ENCODE assay signal across 9 cellular contexts in the genomic region with DNA sequence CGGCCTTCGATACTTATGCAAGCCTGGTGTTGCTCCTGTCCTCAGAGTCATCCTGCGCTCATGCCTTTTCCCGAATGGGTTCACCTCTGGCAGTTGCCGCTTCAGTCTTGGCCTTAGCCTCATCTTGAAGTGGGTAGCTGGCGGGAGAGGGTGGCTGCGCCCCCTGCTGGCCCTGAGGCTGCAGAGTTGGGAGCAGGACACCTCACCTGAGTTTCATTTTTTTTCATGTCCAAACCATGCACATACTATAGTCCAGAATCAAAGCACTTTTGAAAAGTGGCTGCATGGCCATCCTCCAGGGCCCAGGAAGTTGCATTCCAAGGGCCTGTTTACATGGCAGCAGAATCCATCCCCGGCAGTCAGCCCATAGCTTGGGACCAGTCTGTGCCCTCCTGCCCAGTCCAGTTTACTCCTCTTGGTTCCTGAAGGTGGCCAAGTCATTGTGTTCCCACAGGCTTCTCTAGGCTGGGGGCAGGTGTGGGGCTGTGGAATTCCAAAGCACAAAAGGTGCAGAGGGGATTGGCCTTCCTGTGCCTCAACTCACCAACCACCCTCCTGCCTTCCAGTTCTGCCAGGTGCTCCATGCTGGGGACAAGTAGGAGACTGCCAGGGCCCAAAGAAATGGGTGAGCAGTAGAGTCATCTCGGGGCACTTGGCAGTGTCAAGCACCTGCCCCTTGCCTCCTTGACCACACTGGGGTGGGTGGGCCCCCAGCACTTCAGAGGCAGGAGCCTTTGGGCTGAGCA. TPM values are rescaled to one million over a fixed set of nuclear protein-coding genes. Genes with fewer than 3 reads are reported as not detected.
DNase-seq lines count a peak whose midpoint lies in the region; ATAC-seq and TF ChIP-seq lines count a peak whose summit lies in the region.
"Had no signal": no experiment of that assay in that cellular context is flagged by ENCODE, and none has a peak within 500 bp of the region (broad histone marks: within the 10 kb centered on the region; RNA-seq: fewer than 3 reads in every experiment).

No MANE protein-coding gene starts in this region.

- CTCF ChIA-PET in CD8-positive, alpha-beta T cell (lab: Charles Lee), result interaction anchor here (0.6 to 8.3 kb wide), 22 partner anchors 9 to 252 kb away, joined by 3 to 130 read pairs (median 6); no protein-coding TSS in a partner anchor
- CTCF ChIA-PET in activated CD4-positive, alpha-beta T cell treated with anti-CD3 and anti-CD28 coated beads, Interleukin-2, amount 10 ng/mL, durations not matched to agents 7 days and 5 days (lab: Charles Lee), result interaction anchor here (0.6 to 5.1 kb wide), 19 partner anchors 8 to 254 kb away, joined by 3 to 50 read pairs (median 4); no protein-coding TSS in a partner anchor

- no peak overlapping the region for H3K27ac ChIP-seq in CD8-positive, alpha-beta T cell (ENCODE audit: low read depth, low read length)
- no peak overlapping the region for H3K27ac ChIP-seq in coronary artery

- intact Hi-C loops in CD8-positive, alpha-beta T cell (cut with DNase I, micrococcal nuclease), result loop anchor here (1.0 to 2.0 kb wide), 4 partner anchors 61 to 253 kb away; no protein-coding TSS in a partner anchor
- intact Hi-C loops in lower leg skin (cut with DNase I; ENCODE audit: low total_unique reads), result loop anchor here (5.0 kb wide), 1 partner anchor 61 kb away; no protein-coding TSS in a partner anchor

- no peaks in the 10 kb centered on the region for H3K4me1 ChIP-seq in CD8-positive, alpha-beta T cell (ENCODE audit: insufficient read depth, low read length)

- peak; percentile 50 to 83 (median 73) for DNase-seq in CD8-positive, alpha-beta T cell
- DNase-seq in NCI-H510A treated with DMSO at 0.1 percent for 48 hours (lab: John Stamatoyannopoulos, UW) (peak; percentile 45), coronary artery (ENCODE audit: low spot score) (peak; percentile 83), lower leg skin (ENCODE audit: low spot score in 2 of 2) (peak; percentile 76 to 94)
- peak; percentile 78 for DNase-seq in activated CD4-positive, alpha-beta T cell treated with anti-CD3 and anti-CD28 coated beads, Interleukin-2, amount 10 ng/mL, durations not matched to agents 7 days and 5 days
- peak; percentile 42 to 54 (median 44) for DNase-seq in stimulated activated CD4-positive, alpha-beta T cell treated with anti-CD3 and anti-CD28 coated beads, TNF-alpha, amount 100 ng/mL, for 4 hours (ENCODE audit: low read depth in 3 of 3)

- ATAC-seq in CD8-positive, alpha-beta T cell, result peak; percentile 86
- ATAC-seq in HG02759 (IDR thresholded peaks at IDR 0.05; ENCODE audit: unreplicated experiment) (peak; percentile 54), HG02884 (IDR thresholded peaks at IDR 0.05; ENCODE audit: unreplicated experiment) (no peak)

- POLR2A ChIA-PET in CD8-positive, alpha-beta T cell (lab: Charles Lee), result interaction anchor here (0.7 to 1.9 kb wide), 2 partner anchors 38 to 61 kb away, joined by 3 to 5 read pairs; no protein-coding TSS in a partner anchor
- POLR2A ChIA-PET in activated CD4-positive, alpha-beta T cell treated with anti-CD3 and anti-CD28 coated beads, Interleukin-2, amount 10 ng/mL, durations not matched to agents 7 days and 5 days (lab: Charles Lee), result interaction anchor here (1.0 kb wide), 1 partner anchor 61 kb away, joined by 3 read pairs; no protein-coding TSS in a partner anchor

- peak; percentile 92 for TF ChIP-seq CTCF in CD8-positive, alpha-beta T cell (IDR thresholded peaks at IDR 0.05)
- peak; percentile 74 for TF ChIP-seq CTCF in coronary artery (IDR thresholded peaks at IDR 0.05)
- TF ChIP-seq CTCF in lower leg skin (IDR thresholded peaks at IDR 0.05), result peak in 1 of 3 donors; percentile 86

- H3K9me3 Mint-ChIP-seq in CD8-positive, alpha-beta T cell, result no peaks in the 10 kb centered on the region
- H3K9me3 Mint-ChIP-seq in activated CD4-positive, alpha-beta T cell treated with anti-CD3 and anti-CD28 coated beads, Interleukin-2, amount 10 ng/mL, durations not matched to agents 7 days and 5 days, result no peaks in the 10 kb centered on the region
- H3K9me3 Mint-ChIP-seq: IgD-negative memory B cell had no signal

- no peak for TF ChIP-seq POLR2A in lower leg skin (IDR thresholded peaks at IDR 0.05)

- H3K4me3 Mint-ChIP-seq in CD8-positive, alpha-beta T cell, result no peak overlapping the region
- no peak overlapping the region for H3K4me3 Mint-ChIP-seq in activated CD4-positive, alpha-beta T cell treated with anti-CD3 and anti-CD28 coated beads, Interleukin-2, amount 10 ng/mL, durations not matched to agents 7 days and 5 days
- H3K4me3 Mint-ChIP-seq: IgD-negative memory B cell had no signal

- H3K4me3 ChIP-seq in CD8-positive, alpha-beta T cell (ENCODE audit: low read depth, low read length), result no peak overlapping the region
- H3K4me3 ChIP-seq in coronary artery (no peak overlapping the region), lower leg skin (ENCODE audit: low read depth, poor library complexity, severe bottlenecking) (no peak overlapping the region)

- H3K4me1 Mint-ChIP-seq in CD8-positive, alpha-beta T cell (ENCODE audit: low read depth), result peaks cover 4% of the 10 kb centered on the region
- H3K4me1 Mint-ChIP-seq in activated CD4-positive, alpha-beta T cell treated with anti-CD3 and anti-CD28 coated beads, Interleukin-2, amount 10 ng/mL, durations not matched to agents 7 days and 5 days, result peaks cover 9% of the 10 kb centered on the region

- whole genome bisulfite sequencing in lower leg skin, 2 donors, result 27 to 38% methylated on average over 9 of the region's 9 CpGs

- H3K27ac Mint-ChIP-seq in CD8-positive, alpha-beta T cell, result peak overlapping the region; percentile 53
- no peak overlapping the region for H3K27ac Mint-ChIP-seq in activated CD4-positive, alpha-beta T cell treated with anti-CD3 and anti-CD28 coated beads, Interleukin-2, amount 10 ng/mL, durations not matched to agents 7 days and 5 days

- H3K36me3 ChIP-seq in CD8-positive, alpha-beta T cell (ENCODE audit: insufficient read depth, low read length), result peaks cover 26% of the 10 kb centered on the region

- peaks cover 38% of the 10 kb centered on the region for H3K36me3 Mint-ChIP-seq in CD8-positive, alpha-beta T cell
- H3K36me3 Mint-ChIP-seq in activated CD4-positive, alpha-beta T cell treated with anti-CD3 and anti-CD28 coated beads, Interleukin-2, amount 10 ng/mL, durations not matched to agents 7 days and 5 days (ENCODE audit: low read depth), result peaks cover 19% of the 10 kb centered on the region

- H3K9me3 ChIP-seq in CD8-positive, alpha-beta T cell (ENCODE audit: low read length), result no peaks in the 10 kb centered on the region

- no peaks in the 10 kb centered on the region for H3K27me3 Mint-ChIP-seq in CD8-positive, alpha-beta T cell (ENCODE audit: low read depth)
- no peaks in the 10 kb centered on the region for H3K27me3 Mint-ChIP-seq in activated CD4-positive, alpha-beta T cell treated with anti-CD3 and anti-CD28 coated beads, Interleukin-2, amount 10 ng/mL, durations not matched to agents 7 days and 5 days
- H3K27me3 Mint-ChIP-seq: IgD-negative memory B cell had no signal

- no peaks in the 10 kb centered on the region for H3K27me3 ChIP-seq in CD8-positive, alpha-beta T cell (ENCODE audit: insufficient read depth, low read length)

RNA-seq across cellular contexts. Expression of a gene that starts 44.0 kb away (rescaled TPM):
- total RNA-seq in CD8-positive, alpha-beta T cell, result 100 to 1,000 TPM; 105 to 114 TPM
- total RNA-seq in activated CD4-positive, alpha-beta T cell treated with anti-CD3 and anti-CD28 coated beads, Interleukin-2, amount 10 ng/mL, durations not matched to agents 7 days and 5 days, result 100 to 1,000 TPM; 167 to 196 TPM
- 10 to 100 TPM; 24.8 to 40.0 (median 30.2) TPM for total RNA-seq in lower leg skin

RNA-seq across cellular contexts. Expression of a gene that starts 44.3 kb away (rescaled TPM):
- 10 to 100 TPM; 21.2 to 26.6 TPM for total RNA-seq in CD8-positive, alpha-beta T cell
- total RNA-seq in activated CD4-positive, alpha-beta T cell treated with anti-CD3 and anti-CD28 coated beads, Interleukin-2, amount 10 ng/mL, durations not matched to agents 7 days and 5 days, result 10 to 100 TPM; 58.0 to 65.8 TPM
- 10 to 100 TPM; 11.0 to 32.1 (median 18.2) TPM for total RNA-seq in lower leg skin
